26 cellular contexts compared by ENCODE assay signal in genomic region chr5:125815-126214, GRCh38. TPM values are rescaled to one million over a fixed set of nuclear protein-coding genes. Genes with fewer than 3 reads are reported as not detected.
"Had no signal": no experiment of that assay in that cellular context is flagged by ENCODE, and none has a peak within 500 bp of the region (broad histone marks: within the 10 kb centered on the region; RNA-seq: fewer than 3 reads in every experiment).

No MANE protein-coding gene starts in this region.

- H3K27ac Mint-ChIP-seq: activated B cell treated with CpG ODN at 0.5 μM for 24 hours; activated CD4-positive, alpha-beta T cell treated with anti-CD3 and anti-CD28 coated beads, Interleukin-2, amount 10 ng/mL, durations not matched to agents 24 days and 14 days; activated CD8-positive, alpha-beta memory T cell treated with anti-CD3 and anti-CD28 coated beads, Interleukin-2, amount 10 ng/mL, durations not matched to agents 7 days and 5 days; activated naive CD4-positive, alpha-beta T cell treated with anti-CD3 and anti-CD28 coated beads, Interleukin-2, amount 50 U/mL, for 72 hours; activated naive CD8-positive, alpha-beta T cell treated with anti-CD3 and anti-CD28 coated beads, Interleukin-2, amount 50 U/mL, for 24 hours; activated T-cell treated with anti-CD3 and anti-CD28 coated beads, Interleukin-2, amount 50 U/mL, for 24 hours; activated T-helper 1 cell treated with anti-CD3 and anti-CD28 coated beads, Interleukin-12 subunit alpha, Interleukin-12 subunit beta, Interleukin-2, Interleukin-4 antibody, amounts not matched to agents 30 ng/mL and 10 ng/mL and 1 ng/mL, durations not matched to agents 14 hours and 24 hours and 36 hours; brain; T-helper 1 cell treated with Interleukin-12 subunit alpha and Interleukin-12 subunit beta and Interleukin-4 antibody, amounts not matched to agents 30 μg/mL and 1 μg/mL, for 36 hours had no signal

- H3K4me3 ChIP-seq: ascending aorta, PC-9 had no signal

- H3K36me3 ChIP-seq: ascending aorta had no signal

- H3K27me3 Mint-ChIP-seq: brain had no signal

- ATAC-seq: activated CD8-positive, alpha-beta memory T cell treated with anti-CD3 and anti-CD28 coated beads, Interleukin-2, amount 10 ng/mL, durations not matched to agents 7 days and 5 days; activated naive CD4-positive, alpha-beta T cell treated with anti-CD3 and anti-CD28 coated beads, Interleukin-2, amount 50 U/mL, for 72 hours; activated naive CD8-positive, alpha-beta T cell treated with anti-CD3 and anti-CD28 coated beads, Interleukin-2, amount 50 U/mL, for 24 hours had no signal

- H3K4me1 Mint-ChIP-seq: activated B cell treated with CpG ODN at 0.5 μM for 24 hours; activated CD4-positive, alpha-beta T cell treated with anti-CD3 and anti-CD28 coated beads, Interleukin-2, amount 10 ng/mL, durations not matched to agents 24 days and 14 days; activated CD8-positive, alpha-beta memory T cell treated with anti-CD3 and anti-CD28 coated beads, Interleukin-2, amount 10 ng/mL, durations not matched to agents 7 days and 5 days; central memory CD8-positive, alpha-beta T cell had no signal

- H3K4me2 ChIP-seq: PC-9 had no signal

- H3K4me3 Mint-ChIP-seq: activated B cell treated with CpG ODN at 0.5 μM for 24 hours; activated CD4-positive, alpha-beta T cell treated with anti-CD3 and anti-CD28 coated beads, Interleukin-2, amount 10 ng/mL, durations not matched to agents 24 days and 14 days; activated CD8-positive, alpha-beta memory T cell treated with anti-CD3 and anti-CD28 coated beads, Interleukin-2, amount 10 ng/mL, durations not matched to agents 7 days and 5 days; activated naive CD8-positive, alpha-beta T cell treated with anti-CD3 and anti-CD28 coated beads, Interleukin-2, amount 50 U/mL, for 24 hours; activated T-cell treated with anti-CD3 and anti-CD28 coated beads, Interleukin-2, amount 50 U/mL, for 24 hours; activated T-helper 1 cell treated with anti-CD3 and anti-CD28 coated beads, Interleukin-12 subunit alpha, Interleukin-12 subunit beta, Interleukin-2, Interleukin-4 antibody, amounts not matched to agents 30 ng/mL and 10 ng/mL and 1 ng/mL, durations not matched to agents 14 hours and 24 hours and 36 hours; brain; central memory CD8-positive, alpha-beta T cell; T-helper 1 cell treated with Interleukin-12 subunit alpha and Interleukin-12 subunit beta and Interleukin-4 antibody, amounts not matched to agents 30 μg/mL and 1 μg/mL, for 36 hours had no signal

- H3K36me3 Mint-ChIP-seq: activated CD8-positive, alpha-beta memory T cell treated with anti-CD3 and anti-CD28 coated beads, Interleukin-2, amount 10 ng/mL, durations not matched to agents 7 days and 5 days had no signal

- H3K27me3 ChIP-seq: ascending aorta had no signal

- DNase-seq: activated B cell treated with CpG ODN at 0.5 μM for 24 hours; activated CD4-positive, alpha-beta T cell treated with anti-CD3 and anti-CD28 coated beads for 1 hour; activated CD4-positive, alpha-beta T cell treated with anti-CD3 and anti-CD28 coated beads, Interleukin-2, amount 10 ng/mL, durations not matched to agents 24 days and 14 days; activated CD4-positive, alpha-beta T cell treated with anti-CD3 and anti-CD28 coated beads, Interleukin-2, amount 50 U/mL, for 48 hours; activated CD8-positive, alpha-beta memory T cell treated with anti-CD3 and anti-CD28 coated beads, Interleukin-2, amount 10 ng/mL, durations not matched to agents 7 days and 5 days; activated effector memory CD4-positive, alpha-beta T cell treated with Interleukin-2 at 50 U/mL for 16 hours; activated naive CD4-positive, alpha-beta T cell; activated naive CD8-positive, alpha-beta T cell treated with anti-CD3 and anti-CD28 coated beads, Interleukin-2, amount 50 U/mL, for 24 hours; activated T-cell treated with anti-CD3 and anti-CD28 coated beads, Interleukin-2, amount 50 U/mL, for 24 hours; amniotic stem cell; NCI-H1092; NCI-H1417; NCI-H1694; NCI-H2029; NCI-H345; NCI-H510A; NCI-H69; PC-9; SHP77 treated with DMSO at 0.1 percent for 48 hours had no signal

- H2AFZ ChIP-seq: PC-9 had no signal

- H3K4me1 ChIP-seq: ascending aorta had no signal

- H3K27ac ChIP-seq: ascending aorta, PC-9 had no signal

RNA-seq across cellular contexts. Expression of gene PLEKHG4B, which starts 33.8 kb away (rescaled TPM):
- total RNA-seq: activated B cell treated with CpG ODN at 0.5 μM for 24 hours; activated CD4-positive, alpha-beta T cell treated with anti-CD3 and anti-CD28 coated beads, Interleukin-2, amount 10 ng/mL, durations not matched to agents 24 days and 14 days; activated CD8-positive, alpha-beta memory T cell treated with anti-CD3 and anti-CD28 coated beads, Interleukin-2, amount 10 ng/mL, durations not matched to agents 7 days and 5 days; activated T-helper 1 cell treated with anti-CD3 and anti-CD28 coated beads, Interleukin-12 subunit alpha, Interleukin-12 subunit beta, Interleukin-2, Interleukin-4 antibody, amounts not matched to agents 30 ng/mL and 10 ng/mL and 1 ng/mL, durations not matched to agents 14 hours and 24 hours and 36 hours; ascending aorta; MCF 10A; PC-9 had no signal
